Comparison of ENCODE assay signal across 1 cellular context in the genomic region with DNA sequence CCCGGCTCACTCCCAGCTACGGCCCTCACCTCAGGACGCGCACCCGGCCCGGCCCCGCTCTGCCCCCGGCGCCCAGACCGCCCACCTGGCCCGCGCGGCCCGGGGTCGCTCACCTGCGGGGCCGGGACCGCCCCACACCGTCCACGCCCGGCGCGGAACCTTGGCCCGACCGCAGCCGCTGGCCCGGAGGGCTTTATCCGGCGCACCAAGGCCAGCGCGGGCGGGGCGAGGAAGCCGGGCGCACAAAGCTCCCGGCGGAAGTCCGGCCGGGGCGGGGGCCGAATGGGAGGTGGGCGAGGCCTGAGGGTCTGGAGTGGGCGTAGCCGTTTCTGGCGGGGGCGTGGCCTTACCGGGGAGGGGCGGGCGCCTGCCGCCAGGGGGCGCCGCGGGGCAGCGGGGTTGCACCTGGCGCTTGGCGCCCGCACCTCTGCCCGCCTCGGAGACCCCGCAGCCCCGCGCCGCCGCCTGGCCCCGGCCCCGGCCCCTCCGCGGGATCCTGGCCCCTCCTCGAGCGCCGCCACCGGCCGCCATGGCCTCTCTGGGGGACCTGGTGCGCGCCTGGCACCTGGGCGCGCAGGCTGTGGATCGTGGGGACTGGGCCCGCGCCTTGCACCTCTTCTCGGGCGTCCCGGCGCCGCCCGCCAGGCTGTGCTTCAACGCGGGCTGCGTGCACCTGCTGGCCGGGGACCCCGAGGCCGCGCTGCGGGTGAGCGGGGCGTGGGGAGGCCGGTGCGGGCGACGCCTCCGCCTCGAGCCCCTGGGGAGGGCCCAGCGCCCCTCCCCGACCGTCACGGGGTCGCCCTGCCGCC.
TF ChIP-seq lines count a peak whose summit lies in the region.

A gene with protein sequence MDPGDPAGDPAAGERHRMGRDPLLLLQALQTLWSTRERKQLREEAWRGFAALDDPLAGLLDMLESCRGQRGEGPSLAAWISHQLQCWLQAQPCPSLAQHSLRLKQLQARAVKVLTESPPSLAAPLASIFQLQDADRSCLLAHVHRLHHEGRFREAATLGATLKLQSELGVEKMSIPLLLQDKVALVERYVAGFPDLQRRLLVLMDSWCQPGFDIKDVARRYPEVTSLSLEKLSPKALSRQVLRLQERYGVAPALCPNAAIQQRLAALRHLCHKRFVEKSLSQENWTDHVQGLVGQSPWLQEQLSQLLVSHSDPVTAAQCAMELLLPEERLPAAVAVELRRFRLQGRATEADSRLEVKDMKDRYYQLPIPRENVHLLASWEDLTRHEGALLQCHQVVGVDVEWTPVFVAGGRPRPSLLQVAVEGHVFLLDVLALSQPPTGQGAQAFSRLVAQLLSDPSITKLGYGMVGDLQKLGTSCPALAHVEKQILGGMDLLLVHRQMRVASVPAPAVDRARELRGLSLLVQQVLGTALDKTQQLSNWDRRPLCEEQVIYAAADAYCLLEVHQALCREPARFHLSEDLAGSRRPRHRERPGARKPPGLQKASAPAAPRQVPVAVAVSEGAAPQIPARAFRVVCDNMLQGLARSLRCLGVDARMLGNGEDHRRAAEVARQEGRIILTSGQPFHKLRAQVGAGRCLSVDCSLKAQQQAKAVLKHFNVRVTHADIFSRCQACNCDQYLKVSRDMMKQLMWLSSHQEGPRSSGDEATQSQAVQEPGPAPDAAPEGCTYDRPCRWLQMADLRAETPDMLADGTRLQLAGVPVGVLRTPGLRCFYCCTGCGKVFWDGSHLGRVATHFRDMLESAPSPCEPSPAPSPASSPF (minus strand): TSS at position 162 of the 809 bp plus-strand sequence. CDS start 27,805 bp downstream, outside the sequence.
A gene with protein sequence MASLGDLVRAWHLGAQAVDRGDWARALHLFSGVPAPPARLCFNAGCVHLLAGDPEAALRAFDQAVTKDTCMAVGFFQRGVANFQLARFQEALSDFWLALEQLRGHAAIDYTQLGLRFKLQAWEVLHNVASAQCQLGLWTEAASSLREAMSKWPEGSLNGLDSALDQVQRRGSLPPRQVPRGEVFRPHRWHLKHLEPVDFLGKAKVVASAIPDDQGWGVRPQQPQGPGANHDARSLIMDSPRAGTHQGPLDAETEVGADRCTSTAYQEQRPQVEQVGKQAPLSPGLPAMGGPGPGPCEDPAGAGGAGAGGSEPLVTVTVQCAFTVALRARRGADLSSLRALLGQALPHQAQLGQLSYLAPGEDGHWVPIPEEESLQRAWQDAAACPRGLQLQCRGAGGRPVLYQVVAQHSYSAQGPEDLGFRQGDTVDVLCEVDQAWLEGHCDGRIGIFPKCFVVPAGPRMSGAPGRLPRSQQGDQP (plus strand): TSS at position 393 of the 809 bp plus-strand sequence. CDS start 137 bp downstream, at position 530.

TF ChIP-seq in HepG2, 621 proteins besides CTCF, POLR2A, EP300 and RAD21 (continued from another document and continues in another):
- TF ChIP-seq, protein P1, sequence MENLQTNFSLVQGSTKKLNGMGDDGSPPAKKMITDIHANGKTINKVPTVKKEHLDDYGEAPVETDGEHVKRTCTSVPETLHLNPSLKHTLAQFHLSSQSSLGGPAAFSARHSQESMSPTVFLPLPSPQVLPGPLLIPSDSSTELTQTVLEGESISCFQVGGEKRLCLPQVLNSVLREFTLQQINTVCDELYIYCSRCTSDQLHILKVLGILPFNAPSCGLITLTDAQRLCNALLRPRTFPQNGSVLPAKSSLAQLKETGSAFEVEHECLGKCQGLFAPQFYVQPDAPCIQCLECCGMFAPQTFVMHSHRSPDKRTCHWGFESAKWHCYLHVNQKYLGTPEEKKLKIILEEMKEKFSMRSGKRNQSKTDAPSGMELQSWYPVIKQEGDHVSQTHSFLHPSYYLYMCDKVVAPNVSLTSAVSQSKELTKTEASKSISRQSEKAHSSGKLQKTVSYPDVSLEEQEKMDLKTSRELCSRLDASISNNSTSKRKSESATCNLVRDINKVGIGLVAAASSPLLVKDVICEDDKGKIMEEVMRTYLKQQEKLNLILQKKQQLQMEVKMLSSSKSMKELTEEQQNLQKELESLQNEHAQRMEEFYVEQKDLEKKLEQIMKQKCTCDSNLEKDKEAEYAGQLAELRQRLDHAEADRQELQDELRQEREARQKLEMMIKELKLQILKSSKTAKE (CRISPR knock-in tag; IDR thresholded peaks at IDR 0.05; ENCODE audit: borderline replicate concordance) = no peak
- TF ChIP-seq SP140L (CRISPR knock-in tag; IDR thresholded peaks at IDR 0.05; ENCODE audit: borderline replicate concordance) (no peak), FOXA1 (IDR thresholded peaks at IDR 0.05) (no peak), FOXA1 (CRISPR knock-in tag; IDR thresholded peaks at IDR 0.05) (no peak; the same call in 1 of the 2 replicates), SMARCE1 (IDR thresholded peaks at IDR 0.05; ENCODE audit: borderline replicate concordance) (no peak), ZNF34 (CRISPR knock-in tag; IDR thresholded peaks at IDR 0.05; ENCODE audit: borderline replicate concordance) (no peak), ZNF333 (CRISPR knock-in tag; IDR thresholded peaks at IDR 0.05; ENCODE audit: borderline replicate concordance) (no peak), TBX3 (IDR thresholded peaks at IDR 0.05; ENCODE audit: borderline replicate concordance) (no peak), ARHGAP35 (CRISPR knock-in tag; IDR thresholded peaks at IDR 0.05; ENCODE audit: borderline replicate concordance) (no peak), ZMYM3 (CRISPR knock-in tag; IDR thresholded peaks at IDR 0.05) (no peak), ISX (CRISPR knock-in tag; conservative IDR thresholded peaks at IDR 0.05) (0 out of 2 replicates have a peak, but pooled peaks have one; percentile 14), SNRNP70 (IDR thresholded peaks at IDR 0.05; ENCODE audit: low read depth, low read length) (no peak), CREM (IDR thresholded peaks at IDR 0.05) (no peak), CREM (CRISPR knock-in tag; IDR thresholded peaks at IDR 0.05) (0 out of 2 replicates have a peak, but pooled peaks have one; percentile 16), CBX1 (IDR thresholded peaks at IDR 0.05; ENCODE audit: low read depth) (peak; percentile 68), KLF13 (CRISPR knock-in tag; IDR thresholded peaks at IDR 0.05) (no peak), FOXA3 (CRISPR knock-in tag; IDR thresholded peaks at IDR 0.05) (peak; percentile 53), NR2F1 (CRISPR knock-in tag; IDR thresholded peaks at IDR 0.05) (no peak), TSC22D2 (CRISPR knock-in tag; IDR thresholded peaks at IDR 0.05; ENCODE audit: borderline replicate concordance) (peak; percentile 63; the same call in 1 of the 2 replicates), BRCA1 (CRISPR knock-in tag; IDR thresholded peaks at IDR 0.05) (no peak), RBM22 (optimal IDR thresholded peaks at IDR 0.05; ENCODE audit: low read length) (no peak), ISL2 (CRISPR knock-in tag; IDR thresholded peaks at IDR 0.05) (peak; percentile 72), NFE2L1 (CRISPR knock-in tag; IDR thresholded peaks at IDR 0.05; ENCODE audit: borderline replicate concordance) (no peak), ZNF101 (CRISPR knock-in tag; IDR thresholded peaks at IDR 0.05; ENCODE audit: borderline replicate concordance, low read depth) (no peak), ZNF292 (CRISPR knock-in tag; IDR thresholded peaks at IDR 0.05; ENCODE audit: borderline replicate concordance, low read depth) (no peak), FOXK2 (IDR thresholded peaks at IDR 0.05) (no peak), RXRA (CRISPR knock-in tag; IDR thresholded peaks at IDR 0.05) (peak; percentile 45; the same call in 1 of the 2 replicates), MAFK (conservative IDR thresholded peaks at IDR 0.05 in 1 of 2, IDR thresholded peaks at IDR 0.05 in 1 of 2; ENCODE audit: low read length in 2 of 2) (no peak), ZNF552 (CRISPR knock-in tag; IDR thresholded peaks at IDR 0.05; ENCODE audit: borderline replicate concordance) (no peak), ZNF790 (CRISPR knock-in tag; IDR thresholded peaks at IDR 0.05; ENCODE audit: borderline replicate concordance) (no peak), ZKSCAN8 (CRISPR knock-in tag; IDR thresholded peaks at IDR 0.05; ENCODE audit: borderline replicate concordance) (no peak), MATR3 (CRISPR knock-in tag; IDR thresholded peaks at IDR 0.05) (no peak), SMYD3 (CRISPR knock-in tag; IDR thresholded peaks at IDR 0.05) (peak; percentile 62; the same call in 1 of the 2 replicates), KMT2B (CRISPR knock-in tag; IDR thresholded peaks at IDR 0.05) (peak; percentile 65; the same call in 1 of the 2 replicates), HNRNPUL1 (IDR thresholded peaks at IDR 0.05; ENCODE audit: low read depth, low read length) (no peak)
- TF ChIP-seq, protein P2, sequence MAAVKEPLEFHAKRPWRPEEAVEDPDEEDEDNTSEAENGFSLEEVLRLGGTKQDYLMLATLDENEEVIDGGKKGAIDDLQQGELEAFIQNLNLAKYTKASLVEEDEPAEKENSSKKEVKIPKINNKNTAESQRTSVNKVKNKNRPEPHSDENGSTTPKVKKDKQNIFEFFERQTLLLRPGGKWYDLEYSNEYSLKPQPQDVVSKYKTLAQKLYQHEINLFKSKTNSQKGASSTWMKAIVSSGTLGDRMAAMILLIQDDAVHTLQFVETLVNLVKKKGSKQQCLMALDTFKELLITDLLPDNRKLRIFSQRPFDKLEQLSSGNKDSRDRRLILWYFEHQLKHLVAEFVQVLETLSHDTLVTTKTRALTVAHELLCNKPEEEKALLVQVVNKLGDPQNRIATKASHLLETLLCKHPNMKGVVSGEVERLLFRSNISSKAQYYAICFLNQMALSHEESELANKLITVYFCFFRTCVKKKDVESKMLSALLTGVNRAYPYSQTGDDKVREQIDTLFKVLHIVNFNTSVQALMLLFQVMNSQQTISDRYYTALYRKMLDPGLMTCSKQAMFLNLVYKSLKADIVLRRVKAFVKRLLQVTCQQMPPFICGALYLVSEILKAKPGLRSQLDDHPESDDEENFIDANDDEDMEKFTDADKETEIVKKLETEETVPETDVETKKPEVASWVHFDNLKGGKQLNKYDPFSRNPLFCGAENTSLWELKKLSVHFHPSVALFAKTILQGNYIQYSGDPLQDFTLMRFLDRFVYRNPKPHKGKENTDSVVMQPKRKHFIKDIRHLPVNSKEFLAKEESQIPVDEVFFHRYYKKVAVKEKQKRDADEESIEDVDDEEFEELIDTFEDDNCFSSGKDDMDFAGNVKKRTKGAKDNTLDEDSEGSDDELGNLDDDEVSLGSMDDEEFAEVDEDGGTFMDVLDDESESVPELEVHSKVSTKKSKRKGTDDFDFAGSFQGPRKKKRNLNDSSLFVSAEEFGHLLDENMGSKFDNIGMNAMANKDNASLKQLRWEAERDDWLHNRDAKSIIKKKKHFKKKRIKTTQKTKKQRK (IDR thresholded peaks at IDR 0.05; ENCODE audit: low read length) = no peak
- TF ChIP-seq, protein P3, sequence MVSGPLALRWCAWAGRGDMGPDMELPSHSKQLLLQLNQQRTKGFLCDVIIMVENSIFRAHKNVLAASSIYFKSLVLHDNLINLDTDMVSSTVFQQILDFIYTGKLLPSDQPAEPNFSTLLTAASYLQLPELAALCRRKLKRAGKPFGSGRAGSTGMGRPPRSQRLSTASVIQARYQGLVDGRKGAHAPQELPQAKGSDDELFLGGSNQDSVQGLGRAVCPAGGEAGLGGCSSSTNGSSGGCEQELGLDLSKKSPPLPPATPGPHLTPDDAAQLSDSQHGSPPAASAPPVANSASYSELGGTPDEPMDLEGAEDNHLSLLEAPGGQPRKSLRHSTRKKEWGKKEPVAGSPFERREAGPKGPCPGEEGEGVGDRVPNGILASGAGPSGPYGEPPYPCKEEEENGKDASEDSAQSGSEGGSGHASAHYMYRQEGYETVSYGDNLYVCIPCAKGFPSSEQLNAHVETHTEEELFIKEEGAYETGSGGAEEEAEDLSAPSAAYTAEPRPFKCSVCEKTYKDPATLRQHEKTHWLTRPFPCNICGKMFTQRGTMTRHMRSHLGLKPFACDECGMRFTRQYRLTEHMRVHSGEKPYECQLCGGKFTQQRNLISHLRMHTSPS (CRISPR knock-in tag; IDR thresholded peaks at IDR 0.05; ENCODE audit: low read depth) = no peak
- TF ChIP-seq, protein P4, sequence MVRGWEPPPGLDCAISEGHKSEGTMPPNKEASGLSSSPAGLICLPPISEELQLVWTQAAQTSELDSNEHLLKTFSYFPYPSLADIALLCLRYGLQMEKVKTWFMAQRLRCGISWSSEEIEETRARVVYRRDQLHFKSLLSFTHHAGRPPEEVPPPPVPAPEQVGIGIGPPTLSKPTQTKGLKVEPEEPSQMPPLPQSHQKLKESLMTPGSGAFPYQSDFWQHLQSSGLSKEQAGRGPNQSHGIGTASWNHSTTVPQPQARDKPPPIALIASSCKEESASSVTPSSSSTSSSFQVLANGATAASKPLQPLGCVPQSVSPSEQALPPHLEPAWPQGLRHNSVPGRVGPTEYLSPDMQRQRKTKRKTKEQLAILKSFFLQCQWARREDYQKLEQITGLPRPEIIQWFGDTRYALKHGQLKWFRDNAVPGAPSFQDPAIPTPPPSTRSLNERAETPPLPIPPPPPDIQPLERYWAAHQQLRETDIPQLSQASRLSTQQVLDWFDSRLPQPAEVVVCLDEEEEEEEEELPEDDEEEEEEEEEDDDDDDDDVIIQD (CRISPR knock-in tag; IDR thresholded peaks at IDR 0.05; ENCODE audit: low read depth) = no peak
- TF ChIP-seq, protein P5, sequence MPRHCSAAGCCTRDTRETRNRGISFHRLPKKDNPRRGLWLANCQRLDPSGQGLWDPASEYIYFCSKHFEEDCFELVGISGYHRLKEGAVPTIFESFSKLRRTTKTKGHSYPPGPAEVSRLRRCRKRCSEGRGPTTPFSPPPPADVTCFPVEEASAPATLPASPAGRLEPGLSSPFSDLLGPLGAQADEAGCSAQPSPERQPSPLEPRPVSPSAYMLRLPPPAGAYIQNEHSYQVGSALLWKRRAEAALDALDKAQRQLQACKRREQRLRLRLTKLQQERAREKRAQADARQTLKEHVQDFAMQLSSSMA (CRISPR knock-in tag; IDR thresholded peaks at IDR 0.05) = 0 out of 2 replicates have a peak, but pooled peaks have one; percentile 37
- TF ChIP-seq, protein P6, sequence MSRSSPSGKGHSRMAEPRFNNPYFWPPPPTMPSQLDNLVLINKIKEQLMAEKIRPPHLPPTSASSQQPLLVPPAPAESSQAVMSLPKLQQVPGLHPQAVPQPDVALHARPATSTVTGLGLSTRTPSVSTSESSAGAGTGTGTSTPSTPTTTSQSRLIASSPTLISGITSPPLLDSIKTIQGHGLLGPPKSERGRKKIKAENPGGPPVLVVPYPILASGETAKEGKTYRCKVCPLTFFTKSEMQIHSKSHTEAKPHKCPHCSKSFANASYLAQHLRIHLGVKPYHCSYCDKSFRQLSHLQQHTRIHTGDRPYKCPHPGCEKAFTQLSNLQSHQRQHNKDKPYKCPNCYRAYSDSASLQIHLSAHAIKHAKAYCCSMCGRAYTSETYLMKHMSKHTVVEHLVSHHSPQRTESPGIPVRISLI (CRISPR knock-in tag; IDR thresholded peaks at IDR 0.05; ENCODE audit: borderline replicate concordance) = no peak; the same call in 1 of the 2 replicates
